8 cellular contexts compared by ENCODE assay signal in the genomic region with DNA sequence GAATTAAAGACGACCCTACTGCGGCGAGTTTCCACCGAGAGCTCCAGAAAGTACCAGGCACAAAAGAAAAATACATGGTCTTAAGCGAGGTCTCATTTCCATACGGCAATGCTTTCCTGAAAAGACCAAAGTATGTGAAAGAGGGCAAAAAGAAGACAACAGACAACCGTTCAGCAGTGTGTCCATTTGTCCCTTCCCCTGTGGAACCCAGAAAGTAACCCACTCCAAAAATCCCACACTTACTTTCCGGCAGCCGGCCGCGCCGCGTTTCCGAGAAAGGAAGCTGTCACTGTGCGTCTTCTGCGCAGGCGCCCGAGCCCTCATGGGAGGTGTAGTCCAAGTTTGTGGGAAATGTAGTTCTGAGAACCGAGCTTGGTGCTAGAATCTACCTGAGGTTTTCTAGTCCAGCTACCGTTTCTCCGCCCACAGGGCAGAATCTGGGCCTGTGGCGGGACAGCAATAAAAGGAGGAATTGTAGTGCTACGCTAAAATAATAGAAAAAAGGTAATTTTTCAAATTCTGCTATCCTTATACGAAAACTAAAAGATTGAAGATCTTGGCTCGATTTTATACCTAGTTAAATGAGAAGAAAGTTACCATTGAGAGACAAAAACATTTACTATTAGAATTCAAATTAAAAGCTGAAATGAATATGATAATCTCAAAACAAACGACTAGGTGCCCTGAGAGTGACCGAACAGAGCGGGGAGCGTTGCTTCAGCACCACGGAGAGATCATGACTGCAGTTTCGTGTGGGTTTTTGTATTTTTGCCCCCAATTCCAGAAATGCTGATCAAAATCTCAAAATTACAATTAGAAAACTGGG. TPM values are rescaled to one million over a fixed set of nuclear protein-coding genes. Genes with fewer than 3 reads are reported as not detected.
DNase-seq lines count a peak whose midpoint lies in the region; ATAC-seq and TF ChIP-seq lines count a peak whose summit lies in the region.

A gene with protein sequence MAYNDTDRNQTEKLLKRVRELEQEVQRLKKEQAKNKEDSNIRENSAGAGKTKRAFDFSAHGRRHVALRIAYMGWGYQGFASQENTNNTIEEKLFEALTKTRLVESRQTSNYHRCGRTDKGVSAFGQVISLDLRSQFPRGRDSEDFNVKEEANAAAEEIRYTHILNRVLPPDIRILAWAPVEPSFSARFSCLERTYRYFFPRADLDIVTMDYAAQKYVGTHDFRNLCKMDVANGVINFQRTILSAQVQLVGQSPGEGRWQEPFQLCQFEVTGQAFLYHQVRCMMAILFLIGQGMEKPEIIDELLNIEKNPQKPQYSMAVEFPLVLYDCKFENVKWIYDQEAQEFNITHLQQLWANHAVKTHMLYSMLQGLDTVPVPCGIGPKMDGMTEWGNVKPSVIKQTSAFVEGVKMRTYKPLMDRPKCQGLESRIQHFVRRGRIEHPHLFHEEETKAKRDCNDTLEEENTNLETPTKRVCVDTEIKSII (minus strand): TSS at position 280 of the 826 bp plus-strand sequence. CDS start 6,922 bp downstream, outside the sequence.

- peaks cover 13% of the 10 kb centered on the region for H3K4me1 ChIP-seq in mucosa of descending colon (ENCODE audit: low read depth)

- H3K4me1 Mint-ChIP-seq in IgD-negative memory B cell, result peaks cover 14 to 27% (median 24%) of the 10 kb centered on the region in 3 donors

- peak within 1 kb of the TSS; percentile 54 for H3K4me3 ChIP-seq in mucosa of descending colon

- peak; percentile 59 for DNase-seq in DMS114 treated with DMSO at 0.1 percent for 48 hours (lab: John Stamatoyannopoulos, UW; ENCODE audit: unreplicated experiment)
- DNase-seq in OCI-M1 (lab: John Stamatoyannopoulos, UW), result peak; percentile 94
- DNase-seq in activated T-cell treated with anti-CD3 and anti-CD28 coated beads for 4 hours, result peak; percentile 82
- DNase-seq in epithelial cell of prostate (ENCODE audit: low read depth, low spot score), result no peak
- peak; percentile 91 to 93 (median 92) for DNase-seq in mucosa of descending colon
- peak; percentile 80 for DNase-seq in stimulated activated CD8-positive, alpha-beta memory T cell treated with anti-CD3 and anti-CD28 coated beads, Interleukin-4, amount 100 ng/mL, for 24 hours (ENCODE audit: low read depth)

- no peak for TF ChIP-seq CTCF in mucosa of descending colon (IDR thresholded peaks at IDR 0.05)

- H3K4me3 Mint-ChIP-seq in IgD-negative memory B cell, result peak within 1 kb of the TSS; percentile 93 to 99 (median 96)

- ATAC-seq in GM21529 (IDR thresholded peaks at IDR 0.05; ENCODE audit: unreplicated experiment) (peak; percentile 99), mucosa of descending colon (peak; percentile 99)

- peak within 1 kb of the TSS; percentile 39 for H3K27ac ChIP-seq in epithelial cell of prostate

- H3K9me3 ChIP-seq in mucosa of descending colon, result no peaks in the 10 kb centered on the region

- peaks cover 14% of the 10 kb centered on the region for H3K27me3 Mint-ChIP-seq in IgD-negative memory B cell

- H3K36me3 Mint-ChIP-seq in IgD-negative memory B cell, result peaks cover 10% of the 10 kb centered on the region

- H3K36me3 ChIP-seq in mucosa of descending colon (ENCODE audit: low read depth), result no peaks in the 10 kb centered on the region

- intact Hi-C loops in mucosa of descending colon (cut with DNase I, micrococcal nuclease), result no loop called here

- H3K27ac Mint-ChIP-seq in IgD-negative memory B cell, result peak within 1 kb of the TSS; percentile 82 to 96 (median 92)

- no peaks in the 10 kb centered on the region for H3K9me3 Mint-ChIP-seq in IgD-negative memory B cell

RNA-seq across cellular contexts. Expression of the gene that starts here (rescaled TPM):
- 10.0 TPM for polyA plus RNA-seq in IgD-negative memory B cell
- 10 to 100 TPM in 1 of 3 donors, 1 to 10 TPM in 2; 5.4 to 13.0 (median 7.6) TPM for total RNA-seq in mucosa of descending colon
